In genomic region chr1:100649128-100649527, GRCh38 we compare ENCODE assay signal across 19 cellular contexts.
DNase-seq lines count a peak whose midpoint lies in the region; TF ChIP-seq lines count a peak whose summit lies in the region.
"Had no signal": no experiment of that assay in that cellular context is flagged by ENCODE, and none has a peak within 500 bp of the region (broad histone marks: within the 10 kb centered on the region; RNA-seq: fewer than 3 reads in every experiment).

No MANE protein-coding gene starts in this region.

- DNase-seq in MV-4-11 (lab: John Stamatoyannopoulos, UW), result peak; percentile 10
- DNase-seq in astrocyte of the spinal cord (ENCODE audit: low read depth, low spot score), result peak; percentile 8
- DNase-seq in fibroblast of mammary gland (ENCODE audit: low read depth), result peak; percentile 33
- no peak for DNase-seq in prostate gland (ENCODE audit: low spot score)
- DNase-seq in activated T-helper 2 cell treated with anti-CD3 and anti-CD28 coated beads, Interferon-gamma antibody, Interleukin-2, Interleukin-4, amounts not matched to agents 10 μg/mL and 5 μg/mL and 100 μg/mL, durations not matched to agents 14 hours and 24 hours and 36 hours (ENCODE audit: low spot score), result no peak
- DNase-seq in NCI-H345 (lab: John Stamatoyannopoulos, UW), result no peak
- DNase-seq: 8988T; ACHN; C1 segment of cervical spinal cord; Calu3; CD4-positive, alpha-beta memory T cell; COR-L47; DMS53; DMS79 treated with DMSO at 0.1 percent for 48 hours; GF-D8; H7; HCEC 1CT had no signal

- no peak overlapping the region for H3K4me3 Mint-ChIP-seq in activated T-helper 2 cell treated with anti-CD3 and anti-CD28 coated beads, Interferon-gamma antibody, Interleukin-2, Interleukin-4, amounts not matched to agents 10 μg/mL and 5 μg/mL and 100 μg/mL, durations not matched to agents 14 hours and 24 hours and 36 hours (ENCODE audit: low read depth)
- H3K4me3 Mint-ChIP-seq: CD4-positive, alpha-beta memory T cell had no signal

- H3K27ac Mint-ChIP-seq in activated T-helper 2 cell treated with anti-CD3 and anti-CD28 coated beads, Interferon-gamma antibody, Interleukin-2, Interleukin-4, amounts not matched to agents 10 μg/mL and 5 μg/mL and 100 μg/mL, durations not matched to agents 14 hours and 24 hours and 36 hours, result no peak overlapping the region
- H3K27ac Mint-ChIP-seq: CD4-positive, alpha-beta memory T cell had no signal

- intact Hi-C loops in prostate gland (cut with DNase I), result no loop called here
- intact Hi-C loops in activated T-helper 2 cell treated with anti-CD3 and anti-CD28 coated beads, Interferon-gamma antibody, Interleukin-2, Interleukin-4, amounts not matched to agents 10 μg/mL and 5 μg/mL and 100 μg/mL, durations not matched to agents 14 hours and 24 hours and 36 hours (cut with micrococcal nuclease), result no loop called here

- peaks cover 7% of the 10 kb centered on the region for H3K27me3 Mint-ChIP-seq in activated T-helper 2 cell treated with anti-CD3 and anti-CD28 coated beads, Interferon-gamma antibody, Interleukin-2, Interleukin-4, amounts not matched to agents 10 μg/mL and 5 μg/mL and 100 μg/mL, durations not matched to agents 14 hours and 24 hours and 36 hours (ENCODE audit: low read depth)

- POLR2A ChIA-PET in HEK293 (lab: Yijun Ruan, JAX), result no interaction called here

- CTCF ChIA-PET in HEK293 (lab: Yijun Ruan, JAX), result interaction anchor here (0.6 kb wide), 1 partner anchor 76 kb away, joined by 4 read pairs; no protein-coding TSS in a partner anchor

- H3K27ac ChIP-seq in HEK293 (ENCODE audit: extremely low read depth, low read depth, low read length), result no peak overlapping the region
- no peak overlapping the region for H3K27ac ChIP-seq in prostate gland
- H3K27ac ChIP-seq: A549 had no signal

- no peaks in the 10 kb centered on the region for H3K36me3 Mint-ChIP-seq in activated T-helper 2 cell treated with anti-CD3 and anti-CD28 coated beads, Interferon-gamma antibody, Interleukin-2, Interleukin-4, amounts not matched to agents 10 μg/mL and 5 μg/mL and 100 μg/mL, durations not matched to agents 14 hours and 24 hours and 36 hours (ENCODE audit: low read depth)
- H3K36me3 Mint-ChIP-seq: CD4-positive, alpha-beta memory T cell had no signal

- H3K9me3 ChIP-seq in HEK293 (ENCODE audit: control insufficient read depth, insufficient read depth, low read depth, low read length) (no peaks in the 10 kb centered on the region), prostate gland (no peaks in the 10 kb centered on the region)

- peaks cover 13% of the 10 kb centered on the region for H3K9me3 Mint-ChIP-seq in activated T-helper 2 cell treated with anti-CD3 and anti-CD28 coated beads, Interferon-gamma antibody, Interleukin-2, Interleukin-4, amounts not matched to agents 10 μg/mL and 5 μg/mL and 100 μg/mL, durations not matched to agents 14 hours and 24 hours and 36 hours

- H3K4me3 ChIP-seq in HEK293 (ENCODE audit: low read depth, low read length) (no peak overlapping the region), astrocyte of the spinal cord (ENCODE audit: low read depth, low read length) (no peak overlapping the region), fibroblast of mammary gland (ENCODE audit: control insufficient read depth, low read depth, low read length) (no peak overlapping the region), prostate gland (no peak overlapping the region)
- H3K4me3 ChIP-seq: A549 had no signal

- H3K4me1 Mint-ChIP-seq in activated T-helper 2 cell treated with anti-CD3 and anti-CD28 coated beads, Interferon-gamma antibody, Interleukin-2, Interleukin-4, amounts not matched to agents 10 μg/mL and 5 μg/mL and 100 μg/mL, durations not matched to agents 14 hours and 24 hours and 36 hours (ENCODE audit: low read depth), result no peaks in the 10 kb centered on the region
- H3K4me1 Mint-ChIP-seq: CD4-positive, alpha-beta memory T cell had no signal

- TF ChIP-seq CTCF in HEK293 (tag by site-specific recombination; IDR thresholded peaks at IDR 0.05) (no peak), astrocyte of the spinal cord (IDR thresholded peaks at IDR 0.05; ENCODE audit: low read depth, low read length) (no peak), fibroblast of mammary gland (conservative IDR thresholded peaks at IDR 0.05; ENCODE audit: control insufficient read depth, insufficient read depth, low read depth, low read length) (no peak), prostate gland (IDR thresholded peaks at IDR 0.05) (no peak)

- WGBS in prostate gland, result 100% methylated on average over 1 of the region's 1 CpG

- no peaks in the 10 kb centered on the region for H3K4me1 ChIP-seq in HEK293 (ENCODE audit: control insufficient read depth, insufficient read depth, low read length)
- no peaks in the 10 kb centered on the region for H3K4me1 ChIP-seq in prostate gland (replicated peaks)

- no peak for TF ChIP-seq POLR2A in prostate gland (IDR thresholded peaks at IDR 0.05)

- in situ Hi-C loops in astrocyte of the spinal cord (cut with HindIII; ENCODE audit: low sequenced_read_pairs), result no loop called here

- no peaks in the 10 kb centered on the region for H3K27me3 ChIP-seq in prostate gland (replicated peaks; ENCODE audit: insufficient read depth)

- H3K36me3 ChIP-seq in HEK293 (ENCODE audit: control insufficient read depth in 2 of 2, insufficient read depth in 1 of 2, low read length in 2 of 2) (no peaks in the 10 kb centered on the region), prostate gland (no peaks in the 10 kb centered on the region)

TF ChIP-seq in HEK293, 187 proteins besides CTCF, POLR2A, EP300 and RAD21:
- TF ChIP-seq, protein P1, sequence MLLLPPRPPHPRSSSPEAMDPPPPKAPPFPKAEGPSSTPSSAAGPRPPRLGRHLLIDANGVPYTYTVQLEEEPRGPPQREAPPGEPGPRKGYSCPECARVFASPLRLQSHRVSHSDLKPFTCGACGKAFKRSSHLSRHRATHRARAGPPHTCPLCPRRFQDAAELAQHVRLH (tag by site-specific recombination; IDR thresholded peaks at IDR 0.05), result no peak
- TF ChIP-seq, protein P2, sequence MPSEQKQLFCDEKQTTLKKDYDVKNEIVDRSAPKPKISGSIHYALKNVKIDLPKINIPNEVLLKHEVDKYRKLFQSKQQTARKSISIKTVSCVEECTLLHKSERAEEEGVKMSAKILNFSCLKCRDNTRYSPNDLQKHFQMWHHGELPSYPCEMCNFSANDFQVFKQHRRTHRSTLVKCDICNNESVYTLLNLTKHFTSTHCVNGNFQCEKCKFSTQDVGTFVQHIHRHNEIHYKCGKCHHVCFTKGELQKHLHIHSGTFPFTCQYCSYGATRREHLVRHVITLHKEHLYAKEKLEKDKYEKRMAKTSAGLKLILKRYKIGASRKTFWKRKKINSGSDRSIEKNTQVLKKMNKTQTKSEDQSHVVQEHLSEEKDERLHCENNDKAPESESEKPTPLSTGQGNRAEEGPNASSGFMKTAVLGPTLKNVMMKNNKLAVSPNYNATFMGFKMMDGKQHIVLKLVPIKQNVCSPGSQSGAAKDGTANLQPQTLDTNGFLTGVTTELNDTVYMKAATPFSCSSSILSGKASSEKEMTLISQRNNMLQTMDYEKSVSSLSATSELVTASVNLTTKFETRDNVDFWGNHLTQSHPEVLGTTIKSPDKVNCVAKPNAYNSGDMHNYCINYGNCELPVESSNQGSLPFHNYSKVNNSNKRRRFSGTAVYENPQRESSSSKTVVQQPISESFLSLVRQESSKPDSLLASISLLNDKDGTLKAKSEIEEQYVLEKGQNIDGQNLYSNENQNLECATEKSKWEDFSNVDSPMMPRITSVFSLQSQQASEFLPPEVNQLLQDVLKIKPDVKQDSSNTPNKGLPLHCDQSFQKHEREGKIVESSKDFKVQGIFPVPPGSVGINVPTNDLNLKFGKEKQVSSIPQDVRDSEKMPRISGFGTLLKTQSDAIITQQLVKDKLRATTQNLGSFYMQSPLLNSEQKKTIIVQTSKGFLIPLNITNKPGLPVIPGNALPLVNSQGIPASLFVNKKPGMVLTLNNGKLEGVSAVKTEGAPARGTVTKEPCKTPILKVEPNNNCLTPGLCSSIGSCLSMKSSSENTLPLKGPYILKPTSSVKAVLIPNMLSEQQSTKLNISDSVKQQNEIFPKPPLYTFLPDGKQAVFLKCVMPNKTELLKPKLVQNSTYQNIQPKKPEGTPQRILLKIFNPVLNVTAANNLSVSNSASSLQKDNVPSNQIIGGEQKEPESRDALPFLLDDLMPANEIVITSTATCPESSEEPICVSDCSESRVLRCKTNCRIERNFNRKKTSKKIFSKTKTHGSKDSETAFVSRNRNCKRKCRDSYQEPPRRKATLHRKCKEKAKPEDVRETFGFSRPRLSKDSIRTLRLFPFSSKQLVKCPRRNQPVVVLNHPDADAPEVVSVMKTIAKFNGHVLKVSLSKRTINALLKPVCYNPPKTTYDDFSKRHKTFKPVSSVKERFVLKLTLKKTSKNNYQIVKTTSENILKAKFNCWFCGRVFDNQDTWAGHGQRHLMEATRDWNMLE (tag by site-specific recombination; conservative IDR thresholded peaks at IDR 0.05; ENCODE audit: low read depth), result no peak
- TF ChIP-seq ZNF777 (tag by site-specific recombination; IDR thresholded peaks at IDR 0.05; ENCODE audit: borderline replicate concordance), result no peak
- TF ChIP-seq ZNF324 (tag by site-specific recombination; IDR thresholded peaks at IDR 0.05), result no peak
- TF ChIP-seq ZNF24 (tag by site-specific recombination; IDR thresholded peaks at IDR 0.05), result no peak
- TF ChIP-seq SETDB1 (IDR thresholded peaks at IDR 0.05; ENCODE audit: insufficient read length, low read length), result peak; percentile 46
- no peak for TF ChIP-seq ZSCAN16 (tag by site-specific recombination; IDR thresholded peaks at IDR 0.05)
- TF ChIP-seq MZF1 (tag by site-specific recombination; IDR thresholded peaks at IDR 0.05; ENCODE audit: borderline replicate concordance), result no peak
- TF ChIP-seq ZNF529 (tag by site-specific recombination; IDR thresholded peaks at IDR 0.05; ENCODE audit: insufficient replicate concordance), result peak; percentile 63

Comparison
In these comparisons a context has a peak if more than half of its experiments do, and no peak if none do; other contexts are left out.
1. DNase-seq: peak in MV-4-11 (single experiment), astrocyte of the spinal cord (single experiment) and fibroblast of mammary gland (single experiment); none in prostate gland (single experiment), activated T-helper 2 cell treated with anti-CD3 and anti-CD28 coated beads, Interferon-gamma antibody, Interleukin-2, Interleukin-4, amounts not matched to agents 10 μg/mL and 5 μg/mL and 100 μg/mL, durations not matched to agents 14 hours and 24 hours and 36 hours (single experiment) and NCI-H345 (single experiment).